34 cellular contexts compared by ENCODE assay signal in genomic region chr15:41817327-41817726, GRCh38.
"Had no signal": no experiment of that assay in that cellular context is flagged by ENCODE, and none has a peak within 500 bp of the region (broad histone marks: within the 10 kb centered on the region; RNA-seq: fewer than 3 reads in every experiment).

No MANE protein-coding gene starts in this region.

- H3K27ac ChIP-seq: KMS-11 had no signal

- H3K27me3 ChIP-seq: MG63 had no signal

- H3K4me3 ChIP-seq: MG63 had no signal

- H3K36me3 ChIP-seq: MG63 had no signal

- H3K9me3 ChIP-seq: MG63 had no signal

- DNase-seq: Karpas-422, Kasumi-1, MG63, MM.1S, MV-4-11, NCI-H1048, NCI-H1092, NCI-H1092 treated with DMSO at 0.1 percent for 48 hours, NCI-H1105, NCI-H1105 treated with DMSO at 0.1 percent for 48 hours, NCI-H1417, NCI-H1417 treated with DMSO at 0.1 percent for 48 hours, NCI-H1436, NCI-H1436 treated with DMSO at 0.1 percent for 48 hours, NCI-H146, NCI-H1694, NCI-H1694 treated with DMSO at 0.1 percent for 48 hours, NCI-H187, NCI-H187 treated with DMSO at 0.1 percent for 48 hours, NCI-H1930, NCI-H2029, NCI-H2029 treated with DMSO at 0.1 percent for 48 hours, NCI-H2081, NCI-H2081 treated with DMSO at 0.1 percent for 48 hours, NCI-H2107, NCI-H2171, NCI-H2171 treated with DMSO at 0.1 percent for 48 hours, NCI-H2227 treated with DMSO at 0.1 percent for 48 hours, NCI-H226, NCI-H446, NCI-H446 treated with DMSO at 0.1 percent for 48 hours, NCI-H510A, NCI-H510A treated with DMSO at 0.1 percent for 48 hours had no signal
